In the genomic region with DNA sequence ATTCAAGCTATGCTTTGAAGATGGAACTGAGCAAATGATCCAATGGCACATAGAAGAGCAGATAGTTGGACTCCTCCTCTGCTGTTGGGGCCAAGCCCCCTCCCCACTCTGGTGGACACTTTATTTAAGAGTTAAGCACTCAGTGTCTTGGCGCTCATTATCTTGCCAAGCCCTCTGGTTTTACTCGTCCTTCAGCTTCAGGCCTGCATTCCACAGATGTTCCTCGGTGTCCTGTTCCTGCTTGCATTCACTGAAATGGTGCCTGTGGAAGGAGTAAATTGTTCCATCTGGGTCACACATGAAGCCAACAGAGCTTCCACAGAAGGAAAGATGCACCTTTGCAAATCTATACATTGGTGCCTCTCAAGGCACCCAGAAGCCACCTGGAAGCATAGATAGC, we compare ENCODE assay signal across 19 cellular contexts. TPM values are rescaled to one million over a fixed set of nuclear protein-coding genes. Genes with fewer than 3 reads are reported as not detected.
A peak's percentile ranks its signal among the peaks of the same experiment; 100 is the strongest.
DNase-seq lines count a peak whose midpoint lies in the region; ATAC-seq and TF ChIP-seq lines count a peak whose summit lies in the region.
"Had no signal": no experiment of that assay in that cellular context is flagged by ENCODE, and none has a peak within 500 bp of the region (broad histone marks: within the 10 kb centered on the region; RNA-seq: fewer than 3 reads in every experiment).

No MANE protein-coding gene starts in this region.

- H3K4me1 Mint-ChIP-seq in chondrocyte (ENCODE audit: low read depth) (peaks cover 93% of the 10 kb centered on the region), neural progenitor cell (peaks cover 8% of the 10 kb centered on the region)
- peaks cover 60 to 100% (median 99%) of the 10 kb centered on the region in 7 donors for H3K4me1 Mint-ChIP-seq in naive thymus-derived CD4-positive, alpha-beta T cell
- peaks cover 82% of the 10 kb centered on the region for H3K4me1 Mint-ChIP-seq in activated CD4-positive, alpha-beta memory T cell treated with anti-CD3 and anti-CD28 coated beads, Interleukin-2, amount 10 ng/mL, durations not matched to agents 7 days and 5 days

- POLR2A ChIA-PET in naive thymus-derived CD4-positive, alpha-beta T cell (lab: Charles Lee) = interaction anchor here (0.6 to 1.4 kb wide), 7 partner anchors 9 to 393 kb away, joined by 3 to 5 read pairs (median 4); partner anchors contain the start of gene MTMR2
- POLR2A ChIA-PET in activated CD4-positive, alpha-beta memory T cell treated with anti-CD3 and anti-CD28 coated beads, Interleukin-2, amount 10 ng/mL, durations not matched to agents 7 days and 5 days (lab: Charles Lee) = interaction anchor here (1.2 to 2.1 kb wide), 4 partner anchors 9 to 37 kb away, joined by 3 to 8 read pairs (median 4); partner anchors contain the start of gene MAML2

- H4K20me1 ChIP-seq in neural progenitor cell (ENCODE audit: low read depth) = no peaks in the 10 kb centered on the region

- H3K27me3 Mint-ChIP-seq in chondrocyte (ENCODE audit: low read depth) (no peaks in the 10 kb centered on the region), neural progenitor cell (ENCODE audit: insufficient read depth, low read depth) (no peaks in the 10 kb centered on the region)
- no peaks in the 10 kb centered on the region for H3K27me3 Mint-ChIP-seq in naive thymus-derived CD4-positive, alpha-beta T cell
- H3K27me3 Mint-ChIP-seq in activated CD4-positive, alpha-beta memory T cell treated with anti-CD3 and anti-CD28 coated beads, Interleukin-2, amount 10 ng/mL, durations not matched to agents 7 days and 5 days = no peaks in the 10 kb centered on the region

- H3K27ac ChIP-seq in naive thymus-derived CD4-positive, alpha-beta T cell (ENCODE audit: low read depth, low read length) = no peak overlapping the region
- H3K27ac ChIP-seq in neural progenitor cell = no peak overlapping the region
- H3K27ac ChIP-seq: KMS-11 had no signal

- intact Hi-C loops in naive thymus-derived CD4-positive, alpha-beta T cell (cut with micrococcal nuclease) = loop anchor here in 1 of 2 donors (1.0 kb wide), 1 partner anchor 7 kb away; no protein-coding TSS in a partner anchor

- H2AFZ ChIP-seq in neural progenitor cell (replicated peaks) = no peak overlapping the region
- H2AFZ ChIP-seq: parathyroid adenoma had no signal

- H3K4me1 ChIP-seq in naive thymus-derived CD4-positive, alpha-beta T cell (ENCODE audit: control insufficient read depth in 2 of 2, insufficient read depth in 2 of 2, low read length in 2 of 2) = peaks cover 27 to 79% of the 10 kb centered on the region in 2 donors
- peaks cover 3% of the 10 kb centered on the region for H3K4me1 ChIP-seq in neural progenitor cell

- DNase-seq in AG10803 (ENCODE audit: low read depth) (peak; percentile 68), EH (ENCODE audit: low read depth) (peak; percentile 56), chondrocyte (ENCODE audit: low spot score) (no peak), Kasumi-1 (lab: John Stamatoyannopoulos, UW) (no peak), neural progenitor cell (ENCODE audit: low spot score) (no peak)
- DNase-seq in naive thymus-derived CD4-positive, alpha-beta T cell = no peak
- DNase-seq in activated CD4-positive, alpha-beta memory T cell treated with anti-CD3 and anti-CD28 coated beads, Interleukin-2, amount 10 ng/mL, durations not matched to agents 7 days and 5 days = no peak
- no peak for DNase-seq in stimulated activated CD4-positive, alpha-beta T cell treated with anti-CD3 and anti-CD28 coated beads, Interleukin-1b, Interleukin-23, amount 100 ng/mL, for 48 hours
- DNase-seq: activated CD4-positive, alpha-beta T cell treated with anti-CD3 and anti-CD28 coated beads for 48 hours; activated CD8-positive, alpha-beta memory T cell treated with anti-CD3 and anti-CD28 coated beads, Interleukin-2, amount 50 U/mL, for 48 hours; aorta; cerebellar nuclear complex; effector CD8-positive, alpha-beta T cell; glutamatergic neuron; NCI-H1092; NCI-H2081; NCI-H510A had no signal

- no peaks in the 10 kb centered on the region for H3K9me3 Mint-ChIP-seq in chondrocyte (ENCODE audit: low read depth)
- H3K9me3 Mint-ChIP-seq in naive thymus-derived CD4-positive, alpha-beta T cell = peaks cover 0 to 5% (median 0%) of the 10 kb centered on the region in 11 donors
- no peaks in the 10 kb centered on the region for H3K9me3 Mint-ChIP-seq in activated CD4-positive, alpha-beta memory T cell treated with anti-CD3 and anti-CD28 coated beads, Interleukin-2, amount 10 ng/mL, durations not matched to agents 7 days and 5 days
- no peaks in the 10 kb centered on the region for H3K9me3 Mint-ChIP-seq in neural progenitor cell

- H3K4me3 Mint-ChIP-seq in chondrocyte (ENCODE audit: unreplicated experiment) (no peak overlapping the region), neural progenitor cell (no peak overlapping the region)
- peak overlapping the region in 3 of 10 donors; percentile 3 to 57 (median 6) for H3K4me3 Mint-ChIP-seq in naive thymus-derived CD4-positive, alpha-beta T cell
- no peak overlapping the region for H3K4me3 Mint-ChIP-seq in activated CD4-positive, alpha-beta memory T cell treated with anti-CD3 and anti-CD28 coated beads, Interleukin-2, amount 10 ng/mL, durations not matched to agents 7 days and 5 days

- peaks cover 3% of the 10 kb centered on the region for H3K36me3 Mint-ChIP-seq in chondrocyte (ENCODE audit: low read depth)
- peaks cover 22 to 68% (median 45%) of the 10 kb centered on the region in 5 donors for H3K36me3 Mint-ChIP-seq in naive thymus-derived CD4-positive, alpha-beta T cell
- peaks cover 68% of the 10 kb centered on the region for H3K36me3 Mint-ChIP-seq in activated CD4-positive, alpha-beta memory T cell treated with anti-CD3 and anti-CD28 coated beads, Interleukin-2, amount 10 ng/mL, durations not matched to agents 7 days and 5 days (ENCODE audit: low read depth)
- H3K36me3 Mint-ChIP-seq in neural progenitor cell = peaks cover 9% of the 10 kb centered on the region

- H3K36me3 ChIP-seq in naive thymus-derived CD4-positive, alpha-beta T cell (ENCODE audit: control insufficient read depth in 2 of 3, insufficient read depth in 3 of 3, low read length in 3 of 3) = peaks cover 0 to 3% (median 0%) of the 10 kb centered on the region in 3 experiments
- H3K36me3 ChIP-seq in neural progenitor cell = no peaks in the 10 kb centered on the region

- no peaks in the 10 kb centered on the region for H3K27me3 ChIP-seq in naive thymus-derived CD4-positive, alpha-beta T cell (ENCODE audit: control insufficient read depth in 2 of 2, insufficient read depth in 2 of 2, low read length in 2 of 2)
- no peaks in the 10 kb centered on the region for H3K27me3 ChIP-seq in neural progenitor cell

- no peaks in the 10 kb centered on the region for H3K79me2 ChIP-seq in neural progenitor cell (ENCODE audit: low read depth)

- no peaks in the 10 kb centered on the region for H3K9me3 ChIP-seq in naive thymus-derived CD4-positive, alpha-beta T cell (ENCODE audit: control insufficient read depth in 2 of 3, low read length in 3 of 3)
- no peaks in the 10 kb centered on the region for H3K9me3 ChIP-seq in neural progenitor cell (ENCODE audit: low read depth)

- TF ChIP-seq CTCF in AG10803 (conservative IDR thresholded peaks at IDR 0.05; ENCODE audit: low read length) (no peak), chondrocyte (IDR thresholded peaks at IDR 0.05) (no peak), neural progenitor cell (IDR thresholded peaks at IDR 0.05) (no peak)

- no peak overlapping the region for H3K4me2 ChIP-seq in neural progenitor cell
- H3K4me2 ChIP-seq: KMS-11 had no signal

- no peak for ATAC-seq in naive thymus-derived CD4-positive, alpha-beta T cell

- CTCF ChIA-PET in naive thymus-derived CD4-positive, alpha-beta T cell (lab: Charles Lee) = interaction anchor here (1.2 kb wide), 1 partner anchor 26 kb away, joined by 4 read pairs; the partner anchor contains the start of gene MAML2
- CTCF ChIA-PET in activated CD4-positive, alpha-beta memory T cell treated with anti-CD3 and anti-CD28 coated beads, Interleukin-2, amount 10 ng/mL, durations not matched to agents 7 days and 5 days (lab: Charles Lee) = interaction anchor here (3.7 kb wide), 1 partner anchor 26 kb away, joined by 20 read pairs; the partner anchor contains the start of gene MAML2

- H3K9ac ChIP-seq in neural progenitor cell = no peak overlapping the region
- H3K9ac ChIP-seq: KMS-11, parathyroid adenoma had no signal

- no peak overlapping the region for H3K4me3 ChIP-seq in AG10803 (ENCODE audit: low read length)
- H3K4me3 ChIP-seq in naive thymus-derived CD4-positive, alpha-beta T cell (ENCODE audit: low read length) = no peak overlapping the region
- H3K4me3 ChIP-seq in neural progenitor cell = no peak overlapping the region

- no peaks in the 10 kb centered on the region for H3F3A ChIP-seq in neural progenitor cell (ENCODE audit: low read depth)

- H3K27ac Mint-ChIP-seq in chondrocyte (ENCODE audit: unreplicated experiment) (peak overlapping the region; percentile 71), neural progenitor cell (no peak overlapping the region)
- H3K27ac Mint-ChIP-seq in naive thymus-derived CD4-positive, alpha-beta T cell = peak overlapping the region in 8 of 9 donors; percentile 74 to 95 (median 85)
- no peak overlapping the region for H3K27ac Mint-ChIP-seq in activated CD4-positive, alpha-beta memory T cell treated with anti-CD3 and anti-CD28 coated beads, Interleukin-2, amount 10 ng/mL, durations not matched to agents 7 days and 5 days

RNA-seq across cellular contexts. Expression of gene MAML2, which starts 26.1 kb away (rescaled TPM):
- 19.0 to 25.2 TPM (median 19.1 TPM) in 3 replicates for total RNA-seq in chondrocyte
- 10 to 100 TPM; 15.6 to 81.3 (median 68.2) TPM for total RNA-seq in naive thymus-derived CD4-positive, alpha-beta T cell
- 10 to 100 TPM; 12.6 to 38.6 TPM for polyA plus RNA-seq in naive thymus-derived CD4-positive, alpha-beta T cell
- total RNA-seq in activated CD4-positive, alpha-beta memory T cell treated with anti-CD3 and anti-CD28 coated beads, Interleukin-2, amount 10 ng/mL, durations not matched to agents 7 days and 5 days = 10 to 100 TPM; 19.2 to 19.3 TPM
- total RNA-seq in neural progenitor cell (ENCODE audit: low replicate concordance) = 3.0 and 3.8 TPM in 2 replicates

Comparison
In these comparisons a context has a peak if more than half of its experiments do, and no peak if none do; other contexts are left out.
1. DNase-seq: peak in AG10803 (single experiment) and EH (single experiment); none in chondrocyte (single experiment), naive thymus-derived CD4-positive, alpha-beta T cell (0 of 9), Kasumi-1 (0 of 2), activated CD4-positive, alpha-beta memory T cell treated with anti-CD3 and anti-CD28 coated beads, Interleukin-2, amount 10 ng/mL, durations not matched to agents 7 days and 5 days (single experiment), stimulated activated CD4-positive, alpha-beta T cell treated with anti-CD3 and anti-CD28 coated beads, Interleukin-1b, Interleukin-23, amount 100 ng/mL, for 48 hours (single experiment) and neural progenitor cell (single experiment).
2. H3K27ac Mint-ChIP-seq: peak in chondrocyte (single experiment) and naive thymus-derived CD4-positive, alpha-beta T cell (8 of 9); none in activated CD4-positive, alpha-beta memory T cell treated with anti-CD3 and anti-CD28 coated beads, Interleukin-2, amount 10 ng/mL, durations not matched to agents 7 days and 5 days (single experiment) and neural progenitor cell (single experiment).